Comparison of ENCODE assay signal across 8 cellular contexts in the genomic region with DNA sequence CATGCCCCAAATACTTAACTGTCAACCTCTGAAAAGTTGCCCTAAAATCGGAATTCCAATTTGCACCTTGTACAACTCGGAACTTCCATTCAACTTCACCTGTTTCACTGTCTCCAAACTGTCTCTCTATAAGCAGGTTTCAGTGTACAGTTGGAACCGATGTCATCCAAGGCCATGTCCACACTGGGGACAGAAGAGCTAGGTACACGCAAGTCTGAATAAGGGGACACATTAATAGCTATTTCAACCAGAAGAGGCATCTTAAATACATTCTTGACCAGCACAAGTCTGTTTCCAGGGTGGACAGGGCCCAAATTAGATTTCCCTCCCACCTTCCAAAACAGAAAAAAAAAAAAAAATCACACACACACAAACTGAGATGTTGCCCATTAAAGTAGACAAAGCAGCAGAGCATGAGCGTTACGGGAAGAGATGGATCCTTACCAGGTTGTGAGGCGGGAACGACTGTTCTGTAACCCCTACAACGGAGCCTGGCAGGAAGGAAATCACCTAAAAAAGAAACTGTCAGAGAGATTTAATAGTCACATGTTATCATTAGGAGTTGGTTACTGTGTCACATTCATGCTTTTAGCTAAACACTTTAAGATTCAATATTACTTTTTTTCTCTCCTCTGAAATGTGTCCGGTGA. TPM values are rescaled to one million over a fixed set of nuclear protein-coding genes. Genes with fewer than 3 reads are reported as not detected.
DNase-seq lines count a peak whose midpoint lies in the region; ATAC-seq and TF ChIP-seq lines count a peak whose summit lies in the region.

No MANE protein-coding gene starts in this region.

- POLR2A ChIA-PET in AG04449 (lab: Yijun Ruan, JAX), result interaction anchor here (0.6 to 0.7 kb wide), 2 partner anchors 163 to 413 kb away, joined by 3 read pairs; no protein-coding TSS in a partner anchor
- POLR2A ChIA-PET in activated naive CD8-positive, alpha-beta T cell treated with anti-CD3 and anti-CD28 coated beads, Interleukin-2, amount 10 ng/mL, durations not matched to agents 7 days and 5 days (lab: Charles Lee), result interaction anchor here (0.6 to 2.9 kb wide), 14 partner anchors 11 to 666 kb away, joined by 3 to 72 read pairs (median 6); a partner anchor contains a TSS

- H3K23me2 ChIP-seq in H9 (ENCODE audit: insufficient read length, low read depth, low read length, poor library complexity, severe bottlenecking), result peaks cover 7% of the 10 kb centered on the region

- H3K23ac ChIP-seq in H9 (ENCODE audit: insufficient read length, low read depth, low read length), result no peak overlapping the region

- H3K56ac ChIP-seq in H9 (ENCODE audit: insufficient read length, low read depth, low read length), result no peak overlapping the region

- no CpG with 5 or more reads among the region's 10 CpGs for WGBS in H9 (ENCODE audit: extremely low coverage, insufficient read length, low lambda C conversion rate)

- no peak overlapping the region for H2BK15ac ChIP-seq in H9 (ENCODE audit: low read depth, low read length)

- H3K79me1 ChIP-seq in H9 (ENCODE audit: insufficient read depth, low read depth, low read length, poor library complexity, severe bottlenecking), result no peaks in the 10 kb centered on the region

- no peaks in the 10 kb centered on the region for H3K36me3 ChIP-seq in thoracic aorta

- no peak overlapping the region for H4K5ac ChIP-seq in H9 (ENCODE audit: insufficient read length, low read depth, low read length)

- peak overlapping the region; percentile 98 to 100 for H3K4me3 Mint-ChIP-seq in H9
- peak overlapping the region; percentile 98 for H3K4me3 Mint-ChIP-seq in activated naive CD8-positive, alpha-beta T cell treated with anti-CD3 and anti-CD28 coated beads, Interleukin-2, amount 10 ng/mL, durations not matched to agents 7 days and 5 days

- H3K9me3 ChIP-seq in H9 (ENCODE audit: control insufficient read depth, low read depth, low read length) (no peaks in the 10 kb centered on the region), thoracic aorta (no peaks in the 10 kb centered on the region)

- no peak overlapping the region for H2BK12ac ChIP-seq in H9 (ENCODE audit: insufficient read length, low read depth, low read length)

- H4K20me1 ChIP-seq in H9 (ENCODE audit: control insufficient read depth, insufficient read depth, insufficient read length), result no peaks in the 10 kb centered on the region

- H3K27me3 ChIP-seq in H9 (ENCODE audit: insufficient read depth, low read length) (no peaks in the 10 kb centered on the region; the same call in 1 of the 2 replicates), thoracic aorta (replicated peaks; ENCODE audit: insufficient read depth) (no peaks in the 10 kb centered on the region)

- H3K27me3 Mint-ChIP-seq in H9 (ENCODE audit: low read depth), result no peaks in the 10 kb centered on the region; the same call in 1 of the 2 replicates
- no peaks in the 10 kb centered on the region for H3K27me3 Mint-ChIP-seq in activated naive CD8-positive, alpha-beta T cell treated with anti-CD3 and anti-CD28 coated beads, Interleukin-2, amount 10 ng/mL, durations not matched to agents 7 days and 5 days

- no peak overlapping the region for H4K8ac ChIP-seq in H9 (replicated peaks; ENCODE audit: insufficient read length, low read depth, low read length)

- H2AFZ ChIP-seq in H9 (ENCODE audit: low read length), result no peak overlapping the region

- no peaks in the 10 kb centered on the region; a peak in 1 of 5 replicates for H3K9me3 Mint-ChIP-seq in H9
- no peaks in the 10 kb centered on the region for H3K9me3 Mint-ChIP-seq in activated naive CD8-positive, alpha-beta T cell treated with anti-CD3 and anti-CD28 coated beads, Interleukin-2, amount 10 ng/mL, durations not matched to agents 7 days and 5 days

- no peak overlapping the region for H3K14ac ChIP-seq in H9 (ENCODE audit: insufficient read depth, low read length)

- TF ChIP-seq CTCF in AG04449 (IDR thresholded peaks at IDR 0.05; ENCODE audit: insufficient read depth, low read length, missing control alignments), result no peak
- no peak for TF ChIP-seq CTCF in H9 (conservative IDR thresholded peaks at IDR 0.05)
- no peak for TF ChIP-seq CTCF in thoracic aorta (IDR thresholded peaks at IDR 0.05)

- H3K4me1 ChIP-seq in H9 (ENCODE audit: insufficient read depth, low read length), result no peaks in the 10 kb centered on the region
- H3K4me1 ChIP-seq in thoracic aorta (ENCODE audit: control insufficient read depth in 1 of 2, low read depth in 2 of 2), result peaks cover 28 to 47% of the 10 kb centered on the region in 2 donors

- no peak overlapping the region for H3K4ac ChIP-seq in H9 (ENCODE audit: low read depth, low read length)

- no peak overlapping the region for H4K91ac ChIP-seq in H9 (ENCODE audit: insufficient read length, low read depth, low read length)

- DNase-seq in AG04449 (ENCODE audit: low read depth, low spot score) (no peak), H9 (no peak), kidney tubule cell (ENCODE audit: low spot score) (peak; percentile 22), thoracic aorta (ENCODE audit: low spot score) (no peak), HCEC 1CT (no peak)
- no peak for DNase-seq in activated naive CD8-positive, alpha-beta T cell treated with anti-CD3 and anti-CD28 coated beads, Interleukin-2, amount 10 ng/mL, durations not matched to agents 7 days and 5 days

- H3K36me3 Mint-ChIP-seq in H9 (ENCODE audit: insufficient read depth in 1 of 3, low read depth in 3 of 3), result peaks cover 41 to 58% (median 49%) of the 10 kb centered on the region in 3 experiments
- peaks cover 36% of the 10 kb centered on the region for H3K36me3 Mint-ChIP-seq in activated naive CD8-positive, alpha-beta T cell treated with anti-CD3 and anti-CD28 coated beads, Interleukin-2, amount 10 ng/mL, durations not matched to agents 7 days and 5 days

- H3K9ac ChIP-seq in H9 (ENCODE audit: extremely low read depth, insufficient read length, low read length), result peak overlapping the region; percentile 98

- peak overlapping the region; percentile 97 to 99 (median 98) for H3K27ac Mint-ChIP-seq in H9
- H3K27ac Mint-ChIP-seq in activated naive CD8-positive, alpha-beta T cell treated with anti-CD3 and anti-CD28 coated beads, Interleukin-2, amount 10 ng/mL, durations not matched to agents 7 days and 5 days, result peak overlapping the region; percentile 98

- no peak overlapping the region for H2BK5ac ChIP-seq in H9 (ENCODE audit: insufficient read length, low read length)

- H3T11ph ChIP-seq in H9 (ENCODE audit: low read length), result no peak overlapping the region

- H2BK20ac ChIP-seq in H9 (ENCODE audit: low read depth, low read length, poor library complexity, severe bottlenecking), result no peak overlapping the region

- ATAC-seq in activated naive CD8-positive, alpha-beta T cell treated with anti-CD3 and anti-CD28 coated beads, Interleukin-2, amount 10 ng/mL, durations not matched to agents 7 days and 5 days (ENCODE audit: low read depth), result peak; percentile 16
- ATAC-seq in thoracic aorta (ENCODE audit: insufficient number of reproducible peaks, low FRiP score, low read depth) (no peak), GM21367 (IDR thresholded peaks at IDR 0.05; ENCODE audit: unreplicated experiment) (no peak), esophagus mucosa (no peak)

- no peak overlapping the region for H2BK120ac ChIP-seq in H9 (ENCODE audit: low read depth, low read length, poor library complexity, severe bottlenecking)

- no peak overlapping the region for H2AK5ac ChIP-seq in H9 (ENCODE audit: insufficient read length, low read length)

- no peak overlapping the region for H3K18ac ChIP-seq in H9 (ENCODE audit: insufficient read length, low read depth, low read length)

- peaks cover 26% of the 10 kb centered on the region for H3K79me2 ChIP-seq in H9 (ENCODE audit: insufficient read depth, low read length)

- H3K4me2 ChIP-seq in H9 (ENCODE audit: insufficient read depth, insufficient read length, low read length), result peak overlapping the region; percentile 100

- peaks cover 32 to 42% of the 10 kb centered on the region in 2 experiments for H3K4me1 Mint-ChIP-seq in H9
- peaks cover 41% of the 10 kb centered on the region for H3K4me1 Mint-ChIP-seq in activated naive CD8-positive, alpha-beta T cell treated with anti-CD3 and anti-CD28 coated beads, Interleukin-2, amount 10 ng/mL, durations not matched to agents 7 days and 5 days

- H3K4me3 ChIP-seq in AG04449 (ENCODE audit: low read depth, low read length) (peak overlapping the region; percentile 83), thoracic aorta (peak overlapping the region; percentile 89)

- H3K27ac ChIP-seq in H9 (ENCODE audit: insufficient read length, low read depth, low read length), result no peak overlapping the region
- H3K27ac ChIP-seq in thoracic aorta, result peak overlapping the region; percentile 94 to 99

- CTCF ChIA-PET in AG04449 (lab: Yijun Ruan, JAX), result interaction anchor here (1.0 to 2.8 kb wide), 5 partner anchors 9 to 192 kb away, joined by 3 to 10 read pairs (median 6); a partner anchor contains a TSS

RNA-seq across cellular contexts. Expression of a gene that starts 1.7 kb away (rescaled TPM):
- 50.2 and 52.5 TPM in 2 replicates for total RNA-seq in H9 (2021)
- 10 to 100 TPM; 77.7 to 78.4 TPM for total RNA-seq in activated naive CD8-positive, alpha-beta T cell treated with anti-CD3 and anti-CD28 coated beads, Interleukin-2, amount 10 ng/mL, durations not matched to agents 7 days and 5 days
- 10 to 100 TPM; 74.9 to 88.3 TPM for total RNA-seq in thoracic aorta
- 12.8 TPM for total RNA-seq in esophagus mucosa

RNA-seq across cellular contexts. Expression of a gene that starts 15.4 kb away (rescaled TPM):
- total RNA-seq in H9 (2021) (28.0 and 35.2 TPM in 2 replicates), thoracic aorta (10 to 100 TPM; 11.0 to 25.4 TPM), esophagus mucosa (20.2 TPM)
- 10 to 100 TPM; 27.2 to 28.8 TPM for total RNA-seq in activated naive CD8-positive, alpha-beta T cell treated with anti-CD3 and anti-CD28 coated beads, Interleukin-2, amount 10 ng/mL, durations not matched to agents 7 days and 5 days

RNA-seq across cellular contexts. Expression of a gene that starts 22.8 kb away (rescaled TPM):
- total RNA-seq in H9 (2021) (not detected in 2 replicates), thoracic aorta (1 to 10 TPM in 1 of 2 donors, under 1 TPM in 1; 0.81 to 2.3 TPM), esophagus mucosa (0.12 TPM)
- total RNA-seq in activated naive CD8-positive, alpha-beta T cell treated with anti-CD3 and anti-CD28 coated beads, Interleukin-2, amount 10 ng/mL, durations not matched to agents 7 days and 5 days, result under 1 TPM; 0.22 to 0.43 TPM

RNA-seq across cellular contexts. Expression of a gene that starts 34.8 kb away (rescaled TPM):
- total RNA-seq in H9 (2021) (72.8 and 74.0 TPM in 2 replicates), thoracic aorta (10 to 100 TPM; 36.8 to 51.7 TPM), esophagus mucosa (21.0 TPM)
- total RNA-seq in activated naive CD8-positive, alpha-beta T cell treated with anti-CD3 and anti-CD28 coated beads, Interleukin-2, amount 10 ng/mL, durations not matched to agents 7 days and 5 days, result 10 to 100 TPM; 52.8 to 53.9 TPM

RNA-seq across cellular contexts. Expression of a gene that starts 36.1 kb away (rescaled TPM):
- total RNA-seq in H9 (2021), result 8.0 and 8.2 TPM in 2 replicates
- 1 to 10 TPM; 2.6 to 3.4 TPM for total RNA-seq in activated naive CD8-positive, alpha-beta T cell treated with anti-CD3 and anti-CD28 coated beads, Interleukin-2, amount 10 ng/mL, durations not matched to agents 7 days and 5 days
- 10 to 100 TPM in 1 of 2 donors, 1 to 10 TPM in 1; 3.8 to 16.4 TPM for total RNA-seq in thoracic aorta
- 6.3 TPM for total RNA-seq in esophagus mucosa
